ENCODE assay signal across 16 cellular contexts in genomic region chr14:64005822-64006221, GRCh38.
DNase-seq lines count a peak whose midpoint lies in the region; ATAC-seq and TF ChIP-seq lines count a peak whose summit lies in the region.
"Had no signal": no experiment of that assay in that cellular context is flagged by ENCODE, and none has a peak within 500 bp of the region (broad histone marks: within the 10 kb centered on the region; RNA-seq: fewer than 3 reads in every experiment).

No MANE protein-coding gene starts in this region.

- TF ChIP-seq POLR2A in NB4 (IDR thresholded peaks at IDR 0.05; ENCODE audit: extremely low read depth, insufficient read length) = no peak

- CTCF ChIA-PET in activated naive CD4-positive, alpha-beta T cell treated with anti-CD3 and anti-CD28 coated beads for 36 hours (lab: Charles Lee) = no interaction called here

- H3K9me3 Mint-ChIP-seq in activated naive CD4-positive, alpha-beta T cell treated with anti-CD3 and anti-CD28 coated beads, Interleukin-2, amount 50 U/mL, for 24 hours = no peaks in the 10 kb centered on the region
- H3K9me3 Mint-ChIP-seq in activated naive CD4-positive, alpha-beta T cell treated with anti-CD3 and anti-CD28 coated beads for 36 hours = no peaks in the 10 kb centered on the region

- intact Hi-C loops in activated naive CD4-positive, alpha-beta T cell treated with anti-CD3 and anti-CD28 coated beads for 36 hours (cut with micrococcal nuclease) = no loop called here

- TF ChIP-seq CTCF in NB4 (IDR thresholded peaks at IDR 0.05; ENCODE audit: low read depth, low read length) (no peak), epithelial cell of proximal tubule (conservative IDR thresholded peaks at IDR 0.05; ENCODE audit: low read depth, low read length) (no peak)

- H3K4me1 Mint-ChIP-seq in activated naive CD4-positive, alpha-beta T cell treated with anti-CD3 and anti-CD28 coated beads, Interleukin-2, amount 50 U/mL, for 24 hours = no peaks in the 10 kb centered on the region
- H3K4me1 Mint-ChIP-seq in activated naive CD4-positive, alpha-beta T cell treated with anti-CD3 and anti-CD28 coated beads for 36 hours (ENCODE audit: low read depth) = no peaks in the 10 kb centered on the region

- peaks cover 34% of the 10 kb centered on the region for H3K36me3 Mint-ChIP-seq in activated naive CD4-positive, alpha-beta T cell treated with anti-CD3 and anti-CD28 coated beads, Interleukin-2, amount 50 U/mL, for 24 hours
- H3K36me3 Mint-ChIP-seq in activated naive CD4-positive, alpha-beta T cell treated with anti-CD3 and anti-CD28 coated beads for 36 hours (ENCODE audit: low read depth) = peaks cover 18% of the 10 kb centered on the region

- H3K27me3 Mint-ChIP-seq in activated naive CD4-positive, alpha-beta T cell treated with anti-CD3 and anti-CD28 coated beads, Interleukin-2, amount 50 U/mL, for 24 hours = no peaks in the 10 kb centered on the region
- no peaks in the 10 kb centered on the region for H3K27me3 Mint-ChIP-seq in activated naive CD4-positive, alpha-beta T cell treated with anti-CD3 and anti-CD28 coated beads for 36 hours (ENCODE audit: low read depth)

- peak overlapping the region; percentile 6 for H3K27ac Mint-ChIP-seq in activated naive CD4-positive, alpha-beta T cell treated with anti-CD3 and anti-CD28 coated beads, Interleukin-2, amount 50 U/mL, for 24 hours
- no peak overlapping the region for H3K27ac Mint-ChIP-seq in activated naive CD4-positive, alpha-beta T cell treated with anti-CD3 and anti-CD28 coated beads for 36 hours

- no peak for DNase-seq in activated naive CD4-positive, alpha-beta T cell treated with anti-CD3 and anti-CD28 coated beads for 36 hours
- peak; percentile 26 for DNase-seq in NB4 (ENCODE audit: low read depth)
- DNase-seq in epithelial cell of proximal tubule (ENCODE audit: low read depth) = peak; percentile 13
- no peak for DNase-seq in kidney tubule cell (ENCODE audit: low spot score)
- DNase-seq: DND-41, GDM1, MG63, NCI-H1417 treated with DMSO at 0.1 percent for 48 hours, NCI-H2029 treated with DMSO at 0.1 percent for 48 hours, NCI-H510A, OCI-M1 had no signal

- no peak overlapping the region for H3K4me3 Mint-ChIP-seq in activated naive CD4-positive, alpha-beta T cell treated with anti-CD3 and anti-CD28 coated beads, Interleukin-2, amount 50 U/mL, for 24 hours
- no peak overlapping the region for H3K4me3 Mint-ChIP-seq in activated naive CD4-positive, alpha-beta T cell treated with anti-CD3 and anti-CD28 coated beads for 36 hours

- H3K4me3 ChIP-seq in NB4 (ENCODE audit: low read depth, low read length) (no peak overlapping the region), epithelial cell of proximal tubule (ENCODE audit: low read depth, low read length) (no peak overlapping the region)
- H3K4me3 ChIP-seq: MG63, SK-N-MC had no signal

- ATAC-seq in HG03432 (IDR thresholded peaks at IDR 0.05; ENCODE audit: unreplicated experiment) (no peak), HG02884 (IDR thresholded peaks at IDR 0.05; ENCODE audit: unreplicated experiment) (no peak)
- ATAC-seq: HepG2 had no signal

Comparison
In these comparisons a context has a peak if more than half of its experiments do, and no peak if none do; other contexts are left out.
1. DNase-seq: peak in NB4 (single experiment) and epithelial cell of proximal tubule (single experiment); none in activated naive CD4-positive, alpha-beta T cell treated with anti-CD3 and anti-CD28 coated beads for 36 hours (single experiment) and kidney tubule cell (single experiment).